18 cellular contexts compared by ENCODE assay signal in the genomic region with DNA sequence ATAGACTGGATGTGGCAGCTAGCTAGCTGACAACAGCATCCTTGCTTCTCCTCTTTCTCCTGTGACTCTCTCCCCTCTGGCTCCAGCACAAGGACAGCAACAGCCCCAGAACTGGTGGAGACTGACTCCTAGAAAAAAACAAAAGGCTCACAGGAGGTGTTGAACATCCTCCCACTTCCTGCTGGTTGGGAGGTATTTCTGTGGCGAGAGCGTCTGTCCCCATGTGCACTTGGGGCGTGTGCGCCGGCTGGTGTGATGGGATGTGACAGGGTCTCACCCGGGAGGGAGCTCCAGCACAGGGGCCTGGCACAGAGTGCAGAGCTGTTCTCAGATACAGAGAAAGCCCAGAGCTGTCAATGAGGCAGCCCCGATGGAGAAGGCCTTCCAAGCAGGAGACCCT.
"Had no signal": no experiment of that assay in that cellular context is flagged by ENCODE, and none has a peak within 500 bp of the region (broad histone marks: within the 10 kb centered on the region; RNA-seq: fewer than 3 reads in every experiment).

No MANE protein-coding gene starts in this region.

- H3K36me3 ChIP-seq: brain microvascular endothelial cell, colonic mucosa, gastrocnemius medialis, heart right ventricle, transverse colon had no signal

- H3K36me3 Mint-ChIP-seq: T-cell had no signal

- ATAC-seq: activated CD8-positive, alpha-beta T cell treated with anti-CD3 and anti-CD28 coated beads for 36 hours; gastrocnemius medialis; heart right ventricle; naive thymus-derived CD8-positive, alpha-beta T cell; T-cell had no signal

- H3K27ac ChIP-seq: brain microvascular endothelial cell, colonic mucosa, gastrocnemius medialis, heart right ventricle, transverse colon had no signal

- H3K27ac Mint-ChIP-seq: activated CD8-positive, alpha-beta T cell treated with anti-CD3 and anti-CD28 coated beads for 36 hours; activated naive CD4-positive, alpha-beta T cell treated with anti-CD3 and anti-CD28 coated beads for 36 hours; activated T-cell treated with anti-CD3 and anti-CD28 coated beads, Interleukin-2, amount 50 U/mL, for 24 hours; stimulated activated naive CD8-positive, alpha-beta T cell treated with anti-CD3 and anti-CD28 coated beads, Interleukin-15, Interleukin-2, amounts not matched to agents 100 ng/mL and 50 ng/mL, for 24 hours; T-cell had no signal

- H3K9me3 Mint-ChIP-seq: activated CD8-positive, alpha-beta T cell treated with anti-CD3 and anti-CD28 coated beads for 36 hours; activated naive CD4-positive, alpha-beta T cell treated with anti-CD3 and anti-CD28 coated beads for 36 hours; activated T-cell treated with anti-CD3 and anti-CD28 coated beads, Interleukin-2, amount 50 U/mL, for 24 hours; central memory CD8-positive, alpha-beta T cell; naive thymus-derived CD8-positive, alpha-beta T cell; stimulated activated naive CD8-positive, alpha-beta T cell treated with anti-CD3 and anti-CD28 coated beads, Interleukin-15, Interleukin-2, amounts not matched to agents 100 ng/mL and 50 ng/mL, for 24 hours; T-cell had no signal

- H3K9me3 ChIP-seq: colonic mucosa, gastrocnemius medialis, heart right ventricle, transverse colon had no signal

- H3K4me1 ChIP-seq: colonic mucosa had no signal

- H3K4me3 Mint-ChIP-seq: activated CD8-positive, alpha-beta T cell treated with anti-CD3 and anti-CD28 coated beads for 36 hours; activated naive CD4-positive, alpha-beta T cell treated with anti-CD3 and anti-CD28 coated beads for 36 hours; activated T-cell treated with anti-CD3 and anti-CD28 coated beads, Interleukin-2, amount 50 U/mL, for 24 hours; central memory CD8-positive, alpha-beta T cell; naive thymus-derived CD8-positive, alpha-beta T cell; stimulated activated naive CD8-positive, alpha-beta T cell treated with anti-CD3 and anti-CD28 coated beads, Interleukin-15, Interleukin-2, amounts not matched to agents 100 ng/mL and 50 ng/mL, for 24 hours; T-cell had no signal

- H3K4me3 ChIP-seq: colonic mucosa, gastrocnemius medialis, heart right ventricle, transverse colon had no signal

- DNase-seq: activated CD4-positive, alpha-beta T cell treated with anti-CD3 and anti-CD28 coated beads for 48 hours; activated CD4-positive, CD25-positive, alpha-beta regulatory T cell; activated CD8-positive, alpha-beta T cell treated with anti-CD3 and anti-CD28 coated beads for 36 hours; activated naive CD4-positive, alpha-beta T cell treated with anti-CD3 and anti-CD28 coated beads for 36 hours; activated T-cell treated with anti-CD3 and anti-CD28 coated beads, Interleukin-2, amount 50 U/mL, for 24 hours; anterior cingulate cortex; brain microvascular endothelial cell; colonic mucosa; gastrocnemius medialis; heart right ventricle; mesenchymal stem cell; naive thymus-derived CD8-positive, alpha-beta T cell; nucleus accumbens; stimulated activated CD4-positive, alpha-beta T cell treated with anti-CD3 and anti-CD28 coated beads, Interleukin-12 subunit alpha, Interleukin-12 subunit beta, amount 100 ng/mL, for 4 hours; T-cell; transverse colon had no signal
